17 cellular contexts compared by ENCODE assay signal in genomic region chr20:61690150-61690549, GRCh38.
A peak's percentile ranks its signal among the peaks of the same experiment; 100 is the strongest.
DNase-seq lines count a peak whose midpoint lies in the region; ATAC-seq, FAIRE-seq and TF ChIP-seq lines count a peak whose summit lies in the region.
"Had no signal": no experiment of that assay in that cellular context is flagged by ENCODE, and none has a peak within 500 bp of the region (broad histone marks: within the 10 kb centered on the region; RNA-seq: fewer than 3 reads in every experiment).

No MANE protein-coding gene starts in this region.

- peaks cover 0 to 8% of the 10 kb centered on the region in 2 experiments for H4K20me1 ChIP-seq in H1 (replicated peaks in 1 of 2; ENCODE audit: control insufficient read depth in 1 of 2, insufficient read depth in 2 of 2, low read length in 2 of 2)

- H2AFZ ChIP-seq in H1 (ENCODE audit: low read length) (no peak overlapping the region), neuronal stem cell (ENCODE audit: low read length) (no peak overlapping the region)

- TF ChIP-seq RAD21 in H1 (IDR thresholded peaks at IDR 0.05 in 1 of 2, conservative IDR thresholded peaks at IDR 0.05 in 1 of 2; ENCODE audit: low read depth in 2 of 2, low read length in 2 of 2), result no peak

- no peak overlapping the region for H3K56ac ChIP-seq in H1 (replicated peaks; ENCODE audit: insufficient read length, low read depth, low read length)

- intact Hi-C loops in Right ventricle myocardium inferior (cut with DNase I), result no loop called here
- intact Hi-C loops in Right ventricle myocardium superior (cut with DNase I), result no loop called here
- intact Hi-C loops in A673 (cut with micrococcal nuclease; ENCODE audit: unreplicated experiment), result no loop called here

- H2BK20ac ChIP-seq in H1 (ENCODE audit: low read length), result no peak overlapping the region

- H3K4me2 ChIP-seq in H1 (ENCODE audit: insufficient read depth in 1 of 2, low read depth in 2 of 2, low read length in 2 of 2) (no peak overlapping the region), neuronal stem cell (ENCODE audit: insufficient read depth, low read length, poor library complexity, severe bottlenecking) (no peak overlapping the region)
- H3K4me2 ChIP-seq: BLaER1 treated with 17β-estradiol and CSF1 and Interleukin-3, amounts not matched to agents 10 nM and 100 nM had no signal

- H3K36me3 ChIP-seq in H1 (ENCODE audit: control insufficient read depth in 2 of 4, insufficient read depth in 4 of 4, low read length in 3 of 4) (no peaks in the 10 kb centered on the region), neuronal stem cell (replicated peaks in 1 of 2; ENCODE audit: control insufficient read depth in 2 of 2, insufficient read depth in 2 of 2, low read length in 2 of 2) (no peaks in the 10 kb centered on the region), A673 (ENCODE audit: insufficient read depth, low read length, poor library complexity, severe bottlenecking) (no peaks in the 10 kb centered on the region)
- H3K36me3 ChIP-seq: BLaER1 treated with 17β-estradiol and CSF1 and Interleukin-3, amounts not matched to agents 10 nM and 100 nM had no signal

- H3K9me3 ChIP-seq in H1 (ENCODE audit: insufficient read depth in 2 of 2, low read depth in 1 of 2, low read length in 1 of 2), result no peaks in the 10 kb centered on the region
- peaks cover 0 to 4% of the 10 kb centered on the region in 2 donors for H3K9me3 ChIP-seq in neuronal stem cell (replicated peaks in 1 of 2; ENCODE audit: control insufficient read depth in 2 of 2, insufficient read depth in 1 of 2, low read depth in 1 of 2, low read length in 2 of 2)
- H3K9me3 ChIP-seq in A673 (ENCODE audit: low read depth, low read length, poor library complexity, severe bottlenecking), result no peaks in the 10 kb centered on the region
- H3K9me3 ChIP-seq: BLaER1 treated with 17β-estradiol and CSF1 and Interleukin-3, amounts not matched to agents 10 nM and 100 nM had no signal

- H2BK120ac ChIP-seq in H1 (replicated peaks; ENCODE audit: low read depth, low read length), result no peak overlapping the region
- H2BK120ac ChIP-seq in neuronal stem cell (ENCODE audit: low read depth, low read length), result no peak overlapping the region

- no peak for FAIRE-seq in H1 (lab: Jason Lieb, UNC)
- FAIRE-seq: GM19239, H54 had no signal

- H4K5ac ChIP-seq in H1 (ENCODE audit: insufficient read length, low read depth, low read length), result no peak overlapping the region

- no peak overlapping the region for H3K14ac ChIP-seq in H1 (ENCODE audit: insufficient read length)
- H3K14ac ChIP-seq in neuronal stem cell (ENCODE audit: low read length), result no peak overlapping the region

- TF ChIP-seq EP300 in H1 (IDR thresholded peaks at IDR 0.05; ENCODE audit: borderline replicate concordance in 1 of 2, low read depth in 2 of 2, low read length in 2 of 2), result no peak

- H3K18ac ChIP-seq in H1 (ENCODE audit: extremely low read depth, low read length) (no peak overlapping the region), neuronal stem cell (ENCODE audit: low read length) (no peak overlapping the region)

- no peak for TF ChIP-seq POLR2A in H1 (IDR thresholded peaks at IDR 0.05; ENCODE audit: control extremely low read depth in 1 of 2, low read depth in 2 of 2, low read length in 2 of 2)

- peaks cover 0 to 9% (median 4%) of the 10 kb centered on the region in 4 experiments; a peak in 3 of 7 replicates for H3K27me3 ChIP-seq in H1 (replicated peaks in 1 of 4; ENCODE audit: control insufficient read depth in 3 of 4, extremely low read depth in 1 of 4, insufficient read depth in 3 of 4, low read length in 3 of 4)
- no peaks in the 10 kb centered on the region for H3K27me3 ChIP-seq in neuronal stem cell (ENCODE audit: control insufficient read depth in 3 of 3, insufficient read depth in 3 of 3, low read depth in 1 of 3, low read length in 3 of 3)
- H3K27me3 ChIP-seq in A673 (replicated peaks; ENCODE audit: insufficient read depth, low read depth, low read length, poor library complexity), result peaks cover 40% of the 10 kb centered on the region
- H3K27me3 ChIP-seq: BLaER1 treated with 17β-estradiol and CSF1 and Interleukin-3, amounts not matched to agents 10 nM and 100 nM had no signal

- 90% methylated on average over 6 of the region's 7 CpGs; no CpG with 5 or more reads in 1 of the 2 experiments for WGBS in H1 (ENCODE audit: extremely low coverage in 1 of 2, insufficient coverage in 1 of 2, insufficient read length in 1 of 2, insufficient replicate concordance in 2 of 2, low coverage in 1 of 2, low lambda C conversion rate in 2 of 2, missing lambda C conversion rate in 1 of 2), 2 experiments
- no CpG with 5 or more reads among the region's 7 CpGs for WGBS in neuronal stem cell (ENCODE audit: extremely low coverage in 2 of 2, insufficient read length in 2 of 2, insufficient replicate concordance in 1 of 2), 2 donors

- H2BK5ac ChIP-seq in H1 (ENCODE audit: low read depth, low read length), result no peak overlapping the region
- no peak overlapping the region for H2BK5ac ChIP-seq in neuronal stem cell (ENCODE audit: low read length)

- H3K4ac ChIP-seq in H1 (replicated peaks; ENCODE audit: insufficient read length, low read depth, low read length), result no peak overlapping the region
- no peak overlapping the region for H3K4ac ChIP-seq in neuronal stem cell (ENCODE audit: low read length)

- H4K8ac ChIP-seq in H1 (ENCODE audit: extremely low read depth, insufficient read depth, low read length) (no peak overlapping the region), neuronal stem cell (ENCODE audit: low read depth, low read length) (no peak overlapping the region)

- POLR2A ChIA-PET in H1 (lab: Charles Lee; ENCODE audit: partially characterized antibody) (no interaction called here), A673 (lab: Charles Lee; ENCODE audit: low non-redundant PET) (no interaction called here)

- H3K9ac ChIP-seq in H1 (replicated peaks in 1 of 4; ENCODE audit: extremely low read depth in 1 of 4, low read depth in 3 of 4, low read length in 3 of 4) (no peak overlapping the region), neuronal stem cell (ENCODE audit: low read depth, low read length, poor library complexity) (no peak overlapping the region)
- H3K9ac ChIP-seq: BLaER1 treated with 17β-estradiol and CSF1 and Interleukin-3, amounts not matched to agents 10 nM and 100 nM had no signal

- DNase-seq in Right ventricle myocardium inferior (ENCODE audit: missing footprints) (peak; percentile 26), Right ventricle myocardium superior (no peak), H1 (ENCODE audit: low read depth in 1 of 2, low spot score in 2 of 2) (no peak), neuronal stem cell (ENCODE audit: low spot score) (no peak), anterior cingulate cortex (lab: John Stamatoyannopoulos, UW) (no peak), A673 (ENCODE audit: low spot score) (no peak)
- DNase-seq: Calu3; CD8-positive, alpha-beta T cell; DMS79 treated with DMSO at 0.1 percent for 48 hours; GF-D8; HCEC 1CT had no signal

- peaks cover 10% of the 10 kb centered on the region for H3K23me2 ChIP-seq in H1 (ENCODE audit: low read depth, low read length)

- ATAC-seq in Right ventricle myocardium inferior, result no peak
- ATAC-seq in Right ventricle myocardium superior (ENCODE audit: poor library complexity), result no peak
- ATAC-seq in HG02610 (IDR thresholded peaks at IDR 0.05; ENCODE audit: unreplicated experiment), result no peak
- ATAC-seq: CD8-positive, alpha-beta T cell had no signal

- no peak overlapping the region for H4K91ac ChIP-seq in H1 (replicated peaks; ENCODE audit: insufficient read length, low read length)
- H4K91ac ChIP-seq in neuronal stem cell (ENCODE audit: low read depth, low read length, poor library complexity), result peak overlapping the region; percentile 25

- no peaks in the 10 kb centered on the region for H3K79me2 ChIP-seq in H1 (ENCODE audit: control insufficient read depth in 1 of 2, insufficient read depth in 2 of 2, low read length in 2 of 2)

- H3K79me1 ChIP-seq in H1 (ENCODE audit: low read depth, low read length) (no peaks in the 10 kb centered on the region), neuronal stem cell (ENCODE audit: low read depth, low read length) (no peaks in the 10 kb centered on the region)

- no peak overlapping the region for H2BK15ac ChIP-seq in H1 (ENCODE audit: low read length)
- H2BK15ac ChIP-seq in neuronal stem cell (ENCODE audit: low read length), result no peak overlapping the region

- no peak overlapping the region for H3K23ac ChIP-seq in H1 (ENCODE audit: insufficient read length)
- H3K23ac ChIP-seq in neuronal stem cell (ENCODE audit: low read depth, low read length, poor library complexity), result no peak overlapping the region

- no TSS peak for BruUV-seq in A673 (replicated peaks; lab: Mats Ljungman, UMichigan)

- 0 out of 7 replicates have a peak, but pooled peaks cover 0 to 5% (median 0%) of the 10 kb centered on the region in 4 experiments for H3K4me1 ChIP-seq in H1 (replicated peaks in 1 of 4; ENCODE audit: control insufficient read depth in 3 of 4, insufficient read depth in 4 of 4, low read length in 3 of 4)
- peaks cover 0 to 12% of the 10 kb centered on the region in 2 donors for H3K4me1 ChIP-seq in neuronal stem cell (ENCODE audit: control insufficient read depth in 2 of 2, insufficient read depth in 1 of 2, low read depth in 1 of 2, low read length in 2 of 2)
- no peaks in the 10 kb centered on the region for H3K4me1 ChIP-seq in A673 (ENCODE audit: insufficient read depth, low read length, poor library complexity, severe bottlenecking)

- H2AK5ac ChIP-seq in H1 (ENCODE audit: low read depth, low read length), result peak overlapping the region; percentile 82
- no peak overlapping the region for H2AK5ac ChIP-seq in neuronal stem cell (ENCODE audit: low read depth, low read length)

- no peak overlapping the region for H3K27ac ChIP-seq in H1 (ENCODE audit: low read depth, low read length)
- H3K27ac ChIP-seq in neuronal stem cell (replicated peaks; ENCODE audit: low read length), result no peak overlapping the region
- H3K27ac ChIP-seq in A673 (ENCODE audit: low read depth, low read length, poor library complexity, severe bottlenecking), result no peak overlapping the region
- H3K27ac ChIP-seq: 22Rv1; BLaER1 treated with 17β-estradiol and CSF1 and Interleukin-3, amounts not matched to agents 10 nM and 100 nM; HL-60 had no signal

- H3K4me3 ChIP-seq in H1 (ENCODE audit: extremely low read depth in 1 of 4, insufficient read depth in 2 of 4, low read depth in 3 of 4, low read length in 4 of 4) (no peak overlapping the region), neuronal stem cell (ENCODE audit: low read length in 2 of 2) (no peak overlapping the region), A673 (ENCODE audit: low read depth, low read length, poor library complexity, severe bottlenecking) (no peak overlapping the region)
- H3K4me3 ChIP-seq: BLaER1 treated with 17β-estradiol and CSF1 and Interleukin-3, amounts not matched to agents 10 nM and 100 nM had no signal

- CTCF ChIA-PET in H1 (lab: Charles Lee; ENCODE audit: partially characterized antibody) (interaction anchor here (0.7 kb wide), 1 partner anchor 381 kb away, joined by 3 read pairs; no protein-coding TSS in a partner anchor), A673 (lab: Charles Lee) (no interaction called here)

- TF ChIP-seq CTCF in H1 (IDR thresholded peaks at IDR 0.05; ENCODE audit: control extremely low read depth in 1 of 3, insufficient read depth in 1 of 3, low read depth in 1 of 3, low read length in 3 of 3), result no peak
- TF ChIP-seq CTCF in A673 (conservative IDR thresholded peaks at IDR 0.05; ENCODE audit: low read depth, low read length), result no peak

- no peak overlapping the region for H2BK12ac ChIP-seq in H1 (ENCODE audit: low read depth, low read length)
- H2BK12ac ChIP-seq in neuronal stem cell (ENCODE audit: low read length), result no peak overlapping the region
